10 cellular contexts compared by ENCODE assay signal in the genomic region with DNA sequence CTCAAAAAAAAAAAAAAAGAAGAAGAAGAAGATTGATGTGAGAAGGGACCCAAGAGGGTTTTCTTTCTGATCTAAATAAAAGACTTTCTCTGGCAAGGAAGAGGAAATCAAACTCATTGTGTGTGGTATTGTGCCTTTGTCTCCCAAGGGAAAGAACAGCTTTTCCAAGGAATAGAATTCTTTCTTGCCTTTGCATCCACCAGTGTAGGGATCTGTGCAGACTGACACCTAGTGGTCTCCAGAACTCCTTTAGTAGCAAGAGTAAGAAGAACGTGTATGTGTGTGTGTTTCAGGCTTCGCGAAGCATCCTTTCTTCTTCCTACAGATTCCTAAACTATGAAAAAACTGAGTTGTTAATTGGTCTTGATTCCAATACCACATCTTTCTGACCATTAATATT. TPM values are rescaled to one million over a fixed set of nuclear protein-coding genes. Genes with fewer than 3 reads are reported as not detected.
DNase-seq lines count a peak whose midpoint lies in the region; ATAC-seq, FAIRE-seq and TF ChIP-seq lines count a peak whose summit lies in the region.
"Had no signal": no experiment of that assay in that cellular context is flagged by ENCODE, and none has a peak within 500 bp of the region (broad histone marks: within the 10 kb centered on the region; RNA-seq: fewer than 3 reads in every experiment).

No MANE protein-coding gene starts in this region.

- no peak overlapping the region for H3K27ac ChIP-seq in neural cell (ENCODE audit: low read length)
- H3K27ac ChIP-seq: parathyroid adenoma had no signal

- H3K9ac ChIP-seq in neural cell (ENCODE audit: low read length), result no peak overlapping the region
- H3K9ac ChIP-seq: parathyroid adenoma had no signal

- H3K9me2 ChIP-seq in neural cell (ENCODE audit: insufficient read depth, low read length), result no peaks in the 10 kb centered on the region

- no peak overlapping the region for H3K4me2 ChIP-seq in neural cell (ENCODE audit: low read length)

- no peak overlapping the region for H3K4me3 ChIP-seq in neural cell (ENCODE audit: low read length)

- TF ChIP-seq RAD21 in neural cell (conservative IDR thresholded peaks at IDR 0.05), result peak; percentile 71

- TF ChIP-seq CTCF in neural cell (IDR thresholded peaks at IDR 0.05; ENCODE audit: poor library complexity, severe bottlenecking), result peak; percentile 66

- no peaks in the 10 kb centered on the region for H3K79me2 ChIP-seq in neural cell (replicated peaks; ENCODE audit: insufficient read depth, low read length)
- H3K79me2 ChIP-seq: parathyroid adenoma had no signal

- no peaks in the 10 kb centered on the region for H3F3A ChIP-seq in neural cell (ENCODE audit: insufficient read depth, low read length, poor library complexity, severe bottlenecking)

- H3K36me3 ChIP-seq in neural cell (ENCODE audit: insufficient read depth, low read length), result no peaks in the 10 kb centered on the region

- ATAC-seq in HG03045 (IDR thresholded peaks at IDR 0.05; ENCODE audit: unreplicated experiment) (no peak), GM21528 (IDR thresholded peaks at IDR 0.05; ENCODE audit: low FRiP score, unreplicated experiment) (no peak), HG03280 (IDR thresholded peaks at IDR 0.05; ENCODE audit: unreplicated experiment) (no peak)

- DNase-seq in EH (ENCODE audit: low read depth) (peak; percentile 61), NCI-H446 treated with DMSO at 0.1 percent for 48 hours (lab: John Stamatoyannopoulos, UW) (peak; percentile 9)
- DNase-seq in stimulated activated CD8-positive, alpha-beta memory T cell treated with anti-CD3 and anti-CD28 coated beads, Interleukin-4, amount 100 ng/mL, for 48 hours, result no peak
- DNase-seq: activated naive CD8-positive, alpha-beta T cell treated with anti-CD3 and anti-CD28 coated beads, Interleukin-2, amount 10 ng/mL, durations not matched to agents 7 days and 5 days had no signal

- TF ChIP-seq EP300 in neural cell (conservative IDR thresholded peaks at IDR 0.05; ENCODE audit: poor library complexity, severe bottlenecking), result no peak

- no peaks in the 10 kb centered on the region for H3K9me3 ChIP-seq in neural cell (ENCODE audit: low read length)

- no peak overlapping the region for H2AFZ ChIP-seq in neural cell (ENCODE audit: low read depth, low read length)
- H2AFZ ChIP-seq: parathyroid adenoma had no signal

- peak; percentile 61 for FAIRE-seq in endometrium (lab: Jason Lieb, UNC)

- H4K20me1 ChIP-seq in neural cell (ENCODE audit: insufficient read depth), result no peaks in the 10 kb centered on the region

- no peaks in the 10 kb centered on the region for H3K27me3 ChIP-seq in neural cell (ENCODE audit: insufficient read depth, low read depth, low read length)

TF ChIP-seq in neural cell, 6 proteins besides CTCF, POLR2A, EP300 and RAD21:
- TF ChIP-seq, protein P1, sequence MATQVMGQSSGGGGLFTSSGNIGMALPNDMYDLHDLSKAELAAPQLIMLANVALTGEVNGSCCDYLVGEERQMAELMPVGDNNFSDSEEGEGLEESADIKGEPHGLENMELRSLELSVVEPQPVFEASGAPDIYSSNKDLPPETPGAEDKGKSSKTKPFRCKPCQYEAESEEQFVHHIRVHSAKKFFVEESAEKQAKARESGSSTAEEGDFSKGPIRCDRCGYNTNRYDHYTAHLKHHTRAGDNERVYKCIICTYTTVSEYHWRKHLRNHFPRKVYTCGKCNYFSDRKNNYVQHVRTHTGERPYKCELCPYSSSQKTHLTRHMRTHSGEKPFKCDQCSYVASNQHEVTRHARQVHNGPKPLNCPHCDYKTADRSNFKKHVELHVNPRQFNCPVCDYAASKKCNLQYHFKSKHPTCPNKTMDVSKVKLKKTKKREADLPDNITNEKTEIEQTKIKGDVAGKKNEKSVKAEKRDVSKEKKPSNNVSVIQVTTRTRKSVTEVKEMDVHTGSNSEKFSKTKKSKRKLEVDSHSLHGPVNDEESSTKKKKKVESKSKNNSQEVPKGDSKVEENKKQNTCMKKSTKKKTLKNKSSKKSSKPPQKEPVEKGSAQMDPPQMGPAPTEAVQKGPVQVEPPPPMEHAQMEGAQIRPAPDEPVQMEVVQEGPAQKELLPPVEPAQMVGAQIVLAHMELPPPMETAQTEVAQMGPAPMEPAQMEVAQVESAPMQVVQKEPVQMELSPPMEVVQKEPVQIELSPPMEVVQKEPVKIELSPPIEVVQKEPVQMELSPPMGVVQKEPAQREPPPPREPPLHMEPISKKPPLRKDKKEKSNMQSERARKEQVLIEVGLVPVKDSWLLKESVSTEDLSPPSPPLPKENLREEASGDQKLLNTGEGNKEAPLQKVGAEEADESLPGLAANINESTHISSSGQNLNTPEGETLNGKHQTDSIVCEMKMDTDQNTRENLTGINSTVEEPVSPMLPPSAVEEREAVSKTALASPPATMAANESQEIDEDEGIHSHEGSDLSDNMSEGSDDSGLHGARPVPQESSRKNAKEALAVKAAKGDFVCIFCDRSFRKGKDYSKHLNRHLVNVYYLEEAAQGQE (IDR thresholded peaks at IDR 0.05; ENCODE audit: borderline replicate concordance), result peak; percentile 67
- TF ChIP-seq MXI1 (conservative IDR thresholded peaks at IDR 0.05; ENCODE audit: poor library complexity, severe bottlenecking), result no peak
- no peak for TF ChIP-seq TAF1 (IDR thresholded peaks at IDR 0.05; ENCODE audit: low read depth)
- TF ChIP-seq POLR2AphosphoS5 (IDR thresholded peaks at IDR 0.05), result no peak
- TF ChIP-seq SMC3 (conservative IDR thresholded peaks at IDR 0.05; ENCODE audit: poor library complexity), result peak; percentile 69

RNA-seq across cellular contexts. Expression of a gene that starts 33.5 kb away (rescaled TPM):
- 6.7 and 6.8 TPM in 2 replicates for polyA plus RNA-seq in neural cell
- polyA minus RNA-seq in neural cell, result 14.8 and 18.3 TPM in 2 replicates
